ENCODE assay signal across 27 cellular contexts in the genomic region with DNA sequence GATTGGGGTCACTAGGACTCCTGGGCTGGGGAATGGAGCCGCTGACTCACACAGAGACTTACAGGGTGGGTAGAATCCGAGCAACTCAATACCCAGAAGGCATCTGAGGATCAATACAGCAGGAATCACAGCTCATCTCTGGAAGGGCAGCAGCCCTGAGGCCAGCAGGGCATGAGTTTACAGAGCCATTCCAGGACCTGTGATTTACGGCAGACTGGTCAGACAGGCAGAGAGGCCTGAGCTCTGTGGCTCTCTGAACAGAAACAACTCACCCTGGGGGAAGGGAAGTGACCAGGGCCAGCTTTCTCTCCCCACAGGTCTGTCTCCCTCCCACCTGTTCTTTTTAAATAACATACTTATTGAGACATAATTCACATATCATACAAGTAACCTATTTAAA.
"Had no signal": no experiment of that assay in that cellular context is flagged by ENCODE, and none has a peak within 500 bp of the region (broad histone marks: within the 10 kb centered on the region; RNA-seq: fewer than 3 reads in every experiment).

No MANE protein-coding gene starts in this region.

- H3K79me2 ChIP-seq: parathyroid adenoma had no signal

- H3K36me3 ChIP-seq: ascending aorta, cardiac muscle cell, colonic mucosa, esophagus squamous epithelium, spleen, tibial nerve, uterus had no signal

- ATAC-seq: left ventricle myocardium superior, right cardiac atrium had no signal

- H3K4me1 ChIP-seq: colonic mucosa, esophagus squamous epithelium, parathyroid adenoma, spleen, tibial nerve had no signal

- H3K9me3 ChIP-seq: ascending aorta, colonic mucosa, esophagus squamous epithelium, spleen, tibial nerve, uterus had no signal

- H3K27me3 ChIP-seq: ascending aorta, cardiac muscle cell, colonic mucosa, esophagus squamous epithelium, spleen, tibial nerve, uterus had no signal

- H3K4me3 Mint-ChIP-seq: activated CD4-positive, alpha-beta memory T cell treated with anti-CD3 and anti-CD28 coated beads for 36 hours; activated CD4-positive, alpha-beta T cell treated with anti-CD3 and anti-CD28 coated beads, Interleukin-2, amount 10 ng/mL, durations not matched to agents 24 days and 14 days; activated naive CD4-positive, alpha-beta T cell treated with anti-CD3 and anti-CD28 coated beads for 36 hours; activated naive CD8-positive, alpha-beta T cell treated with anti-CD3 and anti-CD28 coated beads for 36 hours; activated T-helper 1 cell treated with anti-CD3 and anti-CD28 coated beads, Interleukin-12 subunit alpha, Interleukin-12 subunit beta, Interleukin-2, Interleukin-4 antibody, amounts not matched to agents 30 ng/mL and 10 ng/mL and 1 ng/mL, durations not matched to agents 14 hours and 24 hours and 36 hours; brain had no signal

- H3K4me1 Mint-ChIP-seq: activated CD4-positive, alpha-beta T cell treated with anti-CD3 and anti-CD28 coated beads, Interleukin-2, amount 10 ng/mL, durations not matched to agents 24 days and 14 days; activated naive CD8-positive, alpha-beta T cell treated with anti-CD3 and anti-CD28 coated beads for 36 hours had no signal

- H3K9ac ChIP-seq: parathyroid adenoma had no signal

- H3K9me3 Mint-ChIP-seq: activated CD4-positive, alpha-beta memory T cell treated with anti-CD3 and anti-CD28 coated beads for 36 hours; activated CD4-positive, alpha-beta T cell treated with anti-CD3 and anti-CD28 coated beads, Interleukin-2, amount 10 ng/mL, durations not matched to agents 24 days and 14 days; activated naive CD4-positive, alpha-beta T cell treated with anti-CD3 and anti-CD28 coated beads for 36 hours; activated naive CD8-positive, alpha-beta T cell treated with anti-CD3 and anti-CD28 coated beads for 36 hours; activated T-helper 1 cell treated with anti-CD3 and anti-CD28 coated beads, Interleukin-12 subunit alpha, Interleukin-12 subunit beta, Interleukin-2, Interleukin-4 antibody, amounts not matched to agents 30 ng/mL and 10 ng/mL and 1 ng/mL, durations not matched to agents 14 hours and 24 hours and 36 hours had no signal

- H2AFZ ChIP-seq: parathyroid adenoma had no signal

- H3K27me3 Mint-ChIP-seq: activated CD4-positive, alpha-beta memory T cell treated with anti-CD3 and anti-CD28 coated beads for 36 hours; activated CD4-positive, alpha-beta T cell treated with anti-CD3 and anti-CD28 coated beads, Interleukin-2, amount 10 ng/mL, durations not matched to agents 24 days and 14 days; activated naive CD8-positive, alpha-beta T cell treated with anti-CD3 and anti-CD28 coated beads for 36 hours; brain had no signal

- DNase-seq: activated CD4-positive, alpha-beta memory T cell treated with anti-CD3 and anti-CD28 coated beads for 36 hours; activated CD4-positive, CD25-positive, alpha-beta regulatory T cell treated with anti-CD3 and anti-CD28 coated beads, Interleukin-2, amount 50 U/mL, for 72 hours; activated CD8-positive, alpha-beta memory T cell treated with anti-CD3 and anti-CD28 coated beads, Interleukin-2, amount 50 U/mL, for 4 hours; activated effector memory CD4-positive, alpha-beta T cell treated with anti-CD3 and anti-CD28 coated beads, Interleukin-2, amount 50 U/mL, for 16 hours; activated naive CD4-positive, alpha-beta T cell treated with anti-CD3 and anti-CD28 coated beads for 36 hours; activated naive CD8-positive, alpha-beta T cell treated with anti-CD3 and anti-CD28 coated beads for 36 hours; activated T-cell treated with anti-CD3 and anti-CD28 coated beads, Interleukin-2, amount 50 U/mL, for 1 hour; cerebellar nuclear complex; colonic mucosa; effector CD8-positive, alpha-beta T cell; esophagus squamous epithelium; foreskin melanocyte; left ventricle myocardium superior; nucleus accumbens; right cardiac atrium; spleen; stimulated activated CD4-positive, alpha-beta T cell treated with anti-CD3 and anti-CD28 coated beads, Interleukin-2, amount 100 ng/mL, for 48 hours; stimulated activated naive CD4-positive, alpha-beta T cell treated with Interleukin-2 at 50 U/mL for 16 hours; uterus had no signal

- H3K36me3 Mint-ChIP-seq: activated CD4-positive, alpha-beta memory T cell treated with anti-CD3 and anti-CD28 coated beads for 36 hours; activated naive CD8-positive, alpha-beta T cell treated with anti-CD3 and anti-CD28 coated beads for 36 hours; brain had no signal

- H3K27ac Mint-ChIP-seq: activated CD4-positive, alpha-beta memory T cell treated with anti-CD3 and anti-CD28 coated beads for 36 hours; activated CD4-positive, alpha-beta T cell treated with anti-CD3 and anti-CD28 coated beads, Interleukin-2, amount 10 ng/mL, durations not matched to agents 24 days and 14 days; activated naive CD4-positive, alpha-beta T cell treated with anti-CD3 and anti-CD28 coated beads for 36 hours; activated naive CD8-positive, alpha-beta T cell treated with anti-CD3 and anti-CD28 coated beads for 36 hours; activated T-helper 1 cell treated with anti-CD3 and anti-CD28 coated beads, Interleukin-12 subunit alpha, Interleukin-12 subunit beta, Interleukin-2, Interleukin-4 antibody, amounts not matched to agents 30 ng/mL and 10 ng/mL and 1 ng/mL, durations not matched to agents 14 hours and 24 hours and 36 hours; brain had no signal

- H3K27ac ChIP-seq: ascending aorta, cardiac muscle cell, colonic mucosa, epithelial cell of prostate, esophagus squamous epithelium, parathyroid adenoma, spleen, tibial nerve, uterus had no signal

- H3K4me3 ChIP-seq: ascending aorta, cardiac muscle cell, colonic mucosa, esophagus squamous epithelium, spleen, tibial nerve, uterus had no signal
